ENCODE assay signal across 20 cellular contexts in genomic region chr13:101140087-101140770, GRCh38.
"Had no signal": no experiment of that assay in that cellular context is flagged by ENCODE, and none has a peak within 500 bp of the region (broad histone marks: within the 10 kb centered on the region; RNA-seq: fewer than 3 reads in every experiment).

No MANE protein-coding gene starts in this region.

- ATAC-seq: activated CD8-positive, alpha-beta T cell treated with anti-CD3 and anti-CD28 coated beads for 36 hours; activated naive CD4-positive, alpha-beta T cell treated with anti-CD3 and anti-CD28 coated beads, Interleukin-2, amount 50 U/mL, for 72 hours; foreskin keratinocyte; lower lobe of right lung; upper lobe of right lung; WTC11 had no signal

- H3K27me3 ChIP-seq: cardiac muscle cell, colonic mucosa, foreskin keratinocyte, testis had no signal

- H3K36me3 ChIP-seq: cardiac muscle cell, colonic mucosa, lower lobe of right lung, prostate gland, stomach, upper lobe of right lung had no signal

- DNase-seq: activated CD4-positive, alpha-beta T cell treated with anti-CD3 and anti-CD28 coated beads for 48 hours; activated CD8-positive, alpha-beta T cell treated with anti-CD3 and anti-CD28 coated beads for 36 hours; activated gamma-delta T cell; activated T-cell treated with anti-CD3 and anti-CD28 coated beads, Interleukin-2, amount 50 U/mL, for 48 hours; colonic mucosa; effector CD4-positive, alpha-beta T cell; foreskin keratinocyte; kidney glomerular epithelial cell; lower lobe of right lung; nephron progenitor cell; stimulated activated CD4-positive, alpha-beta T cell treated with anti-CD3 and anti-CD28 coated beads, Interleukin-12 subunit alpha, Interleukin-12 subunit beta, amount 100 ng/mL, for 4 hours; stimulated activated CD4-positive, alpha-beta T cell treated with anti-CD3 and anti-CD28 coated beads, Interleukin-2, amount 100 ng/mL, for 24 hours; stomach; T-helper 2 cell; testis; upper lobe of right lung had no signal

- H3K9me3 ChIP-seq: colonic mucosa, lower lobe of right lung, prostate gland, stomach, testis, upper lobe of right lung had no signal

- H3K4me1 ChIP-seq: colonic mucosa, foreskin keratinocyte, lower lobe of right lung, prostate gland, stomach, testis, upper lobe of right lung had no signal

- H3K4me3 ChIP-seq: cardiac muscle cell, colonic mucosa, lower lobe of right lung, prostate gland, stomach, testis, upper lobe of right lung had no signal

- H3K27ac ChIP-seq: cardiac muscle cell, colonic mucosa, foreskin keratinocyte, lower lobe of right lung, prostate gland, stomach, testis, upper lobe of right lung had no signal
